ENCODE assay signal across 1 cellular context in the genomic region with DNA sequence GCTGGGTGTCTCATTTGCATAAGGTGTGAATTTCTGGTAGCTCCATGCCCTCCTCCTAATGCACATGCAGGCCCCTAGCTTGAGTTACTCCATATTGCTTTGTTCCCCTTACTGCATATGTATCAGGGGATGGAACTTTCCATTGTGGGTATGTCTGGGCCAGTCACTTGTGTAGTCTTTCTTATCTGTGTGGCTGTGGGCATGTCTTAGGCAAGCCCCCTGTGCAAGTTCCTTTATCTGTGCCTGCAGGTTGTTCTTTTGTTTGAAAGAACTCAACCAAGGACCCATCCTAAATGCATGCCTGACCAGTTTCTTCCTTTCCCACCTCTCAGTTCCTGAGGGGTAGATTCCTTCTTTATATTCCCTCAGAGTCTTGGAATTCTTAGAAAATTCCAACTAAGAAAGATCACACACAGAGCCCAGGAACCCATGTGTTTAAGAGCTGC.
TF ChIP-seq lines count a peak whose summit lies in the region.

No MANE protein-coding gene starts in this region.

TF ChIP-seq in K562, 482 proteins besides CTCF, POLR2A, EP300 and RAD21 (continued from another document and continues in another):
- TF ChIP-seq, protein P1, sequence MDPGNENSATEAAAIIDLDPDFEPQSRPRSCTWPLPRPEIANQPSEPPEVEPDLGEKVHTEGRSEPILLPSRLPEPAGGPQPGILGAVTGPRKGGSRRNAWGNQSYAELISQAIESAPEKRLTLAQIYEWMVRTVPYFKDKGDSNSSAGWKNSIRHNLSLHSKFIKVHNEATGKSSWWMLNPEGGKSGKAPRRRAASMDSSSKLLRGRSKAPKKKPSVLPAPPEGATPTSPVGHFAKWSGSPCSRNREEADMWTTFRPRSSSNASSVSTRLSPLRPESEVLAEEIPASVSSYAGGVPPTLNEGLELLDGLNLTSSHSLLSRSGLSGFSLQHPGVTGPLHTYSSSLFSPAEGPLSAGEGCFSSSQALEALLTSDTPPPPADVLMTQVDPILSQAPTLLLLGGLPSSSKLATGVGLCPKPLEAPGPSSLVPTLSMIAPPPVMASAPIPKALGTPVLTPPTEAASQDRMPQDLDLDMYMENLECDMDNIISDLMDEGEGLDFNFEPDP (CRISPR knock-in tag; IDR thresholded peaks at IDR 0.05): no peak
- TF ChIP-seq, protein P2, sequence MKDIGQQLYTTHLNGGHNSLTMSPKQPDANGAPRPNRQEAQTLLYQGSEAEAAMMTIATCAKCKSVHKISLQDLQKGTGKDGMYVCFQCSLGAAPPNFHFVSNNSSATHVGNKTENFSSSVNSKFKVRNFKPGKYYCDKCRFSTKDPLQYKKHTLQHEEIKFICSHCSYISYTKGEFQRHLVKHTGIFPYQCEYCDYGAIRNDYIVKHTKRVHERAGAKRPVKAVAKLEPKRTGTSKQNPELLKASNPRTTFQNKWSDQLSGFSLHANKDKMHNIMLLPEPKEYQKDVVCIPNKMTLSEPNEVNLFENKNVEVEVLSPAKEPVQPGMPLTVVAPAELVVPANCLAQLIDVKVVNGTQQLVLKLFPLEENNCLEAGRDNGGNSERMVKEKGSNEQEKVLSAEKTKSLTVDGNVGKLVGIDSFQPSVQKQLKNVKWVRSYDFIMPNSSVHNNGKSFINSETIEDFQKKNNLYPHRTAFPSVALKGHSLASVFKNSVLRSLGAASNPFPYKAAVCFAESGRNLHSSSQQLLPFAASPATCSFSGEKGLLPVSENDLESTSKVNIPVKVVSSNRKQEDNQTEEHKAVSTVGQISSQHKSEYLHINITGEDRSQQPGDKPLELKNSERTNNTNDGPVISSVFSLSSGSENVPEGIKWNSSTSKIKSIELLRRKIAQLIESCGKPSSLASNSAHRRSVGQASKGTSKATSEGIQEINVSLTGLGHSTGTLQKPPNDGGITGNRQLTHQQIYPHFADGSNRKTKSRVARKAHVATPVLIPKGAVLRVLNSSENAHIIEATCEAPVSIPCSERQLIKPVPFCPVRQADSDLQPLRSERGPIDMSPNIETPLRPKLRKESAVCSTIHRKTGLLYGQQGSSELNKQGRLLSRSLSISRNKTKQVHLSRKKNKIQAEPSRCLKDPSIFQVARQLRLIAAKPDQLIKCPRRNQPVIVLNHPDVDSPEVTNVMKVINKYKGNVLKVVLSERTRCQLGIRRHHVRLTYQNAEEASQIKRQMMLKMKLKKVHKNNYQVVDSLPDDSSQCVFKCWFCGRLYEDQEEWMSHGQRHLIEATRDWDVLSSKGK (CRISPR knock-in tag; IDR thresholded peaks at IDR 0.05): no peak
- TF ChIP-seq, protein P3, sequence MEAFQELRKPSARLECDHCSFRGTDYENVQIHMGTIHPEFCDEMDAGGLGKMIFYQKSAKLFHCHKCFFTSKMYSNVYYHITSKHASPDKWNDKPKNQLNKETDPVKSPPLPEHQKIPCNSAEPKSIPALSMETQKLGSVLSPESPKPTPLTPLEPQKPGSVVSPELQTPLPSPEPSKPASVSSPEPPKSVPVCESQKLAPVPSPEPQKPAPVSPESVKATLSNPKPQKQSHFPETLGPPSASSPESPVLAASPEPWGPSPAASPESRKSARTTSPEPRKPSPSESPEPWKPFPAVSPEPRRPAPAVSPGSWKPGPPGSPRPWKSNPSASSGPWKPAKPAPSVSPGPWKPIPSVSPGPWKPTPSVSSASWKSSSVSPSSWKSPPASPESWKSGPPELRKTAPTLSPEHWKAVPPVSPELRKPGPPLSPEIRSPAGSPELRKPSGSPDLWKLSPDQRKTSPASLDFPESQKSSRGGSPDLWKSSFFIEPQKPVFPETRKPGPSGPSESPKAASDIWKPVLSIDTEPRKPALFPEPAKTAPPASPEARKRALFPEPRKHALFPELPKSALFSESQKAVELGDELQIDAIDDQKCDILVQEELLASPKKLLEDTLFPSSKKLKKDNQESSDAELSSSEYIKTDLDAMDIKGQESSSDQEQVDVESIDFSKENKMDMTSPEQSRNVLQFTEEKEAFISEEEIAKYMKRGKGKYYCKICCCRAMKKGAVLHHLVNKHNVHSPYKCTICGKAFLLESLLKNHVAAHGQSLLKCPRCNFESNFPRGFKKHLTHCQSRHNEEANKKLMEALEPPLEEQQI (IDR thresholded peaks at IDR 0.05): no peak
- TF ChIP-seq CCNT2 (IDR thresholded peaks at IDR 0.05; ENCODE audit: borderline replicate concordance, extremely low read depth, insufficient read length, low read depth, low read length) (no peak), TGIF2 (CRISPR knock-in tag; IDR thresholded peaks at IDR 0.05) (no peak), ZNF263 (CRISPR knock-in tag; IDR thresholded peaks at IDR 0.05; ENCODE audit: borderline replicate concordance) (no peak), MAZ (CRISPR knock-in tag; conservative IDR thresholded peaks at IDR 0.05 in 1 of 2, IDR thresholded peaks at IDR 0.05 in 1 of 2) (peak in 1 of 2 experiments; percentile 58; a peak in 2 of 4 replicates), RFX7 (CRISPR knock-in tag; IDR thresholded peaks at IDR 0.05) (no peak), KLF16 (IDR thresholded peaks at IDR 0.05) (no peak), NFYB (IDR thresholded peaks at IDR 0.05; ENCODE audit: extremely low read depth, insufficient read length) (no peak), CREB1 (IDR thresholded peaks at IDR 0.05) (no peak), CREB1 (CRISPR knock-in tag; IDR thresholded peaks at IDR 0.05) (no peak), ZNF408 (CRISPR knock-in tag; IDR thresholded peaks at IDR 0.05; ENCODE audit: low read depth) (no peak), CEBPG (CRISPR knock-in tag; IDR thresholded peaks at IDR 0.05) (no peak), CEBPG (tag; conservative IDR thresholded peaks at IDR 0.05 in 1 of 2, IDR thresholded peaks at IDR 0.05 in 1 of 2) (no peak), NR4A1 (CRISPR knock-in tag; IDR thresholded peaks at IDR 0.05) (no peak), NR4A1 (tag; IDR thresholded peaks at IDR 0.05) (peak; percentile 97), ZKSCAN8 (CRISPR knock-in tag; IDR thresholded peaks at IDR 0.05) (no peak), NCOA2 (IDR thresholded peaks at IDR 0.05; ENCODE audit: partially characterized antibody in 2 of 2) (no peak), ATF7 (IDR thresholded peaks at IDR 0.05) (no peak), ZNF551 (CRISPR knock-in tag; IDR thresholded peaks at IDR 0.05) (no peak), ZNF121 (CRISPR knock-in tag; conservative IDR thresholded peaks at IDR 0.05) (no peak), LCOR (CRISPR knock-in tag; IDR thresholded peaks at IDR 0.05) (no peak), YBX1 (IDR thresholded peaks at IDR 0.05) (no peak), ZNF586 (CRISPR knock-in tag; conservative IDR thresholded peaks at IDR 0.05) (no peak), BRD9 (IDR thresholded peaks at IDR 0.05; ENCODE audit: low read depth, partially characterized antibody) (no peak), ETS2 (tag; IDR thresholded peaks at IDR 0.05; ENCODE audit: borderline replicate concordance, poor library complexity, severe bottlenecking) (no peak), SIN3B (IDR thresholded peaks at IDR 0.05; ENCODE audit: low read depth) (no peak), SRSF7 (optimal IDR thresholded peaks at IDR 0.05; ENCODE audit: low read depth, low read length) (no peak), RBM15 (IDR thresholded peaks at IDR 0.05; ENCODE audit: insufficient read depth, low read length) (no peak)
- TF ChIP-seq, protein P4, sequence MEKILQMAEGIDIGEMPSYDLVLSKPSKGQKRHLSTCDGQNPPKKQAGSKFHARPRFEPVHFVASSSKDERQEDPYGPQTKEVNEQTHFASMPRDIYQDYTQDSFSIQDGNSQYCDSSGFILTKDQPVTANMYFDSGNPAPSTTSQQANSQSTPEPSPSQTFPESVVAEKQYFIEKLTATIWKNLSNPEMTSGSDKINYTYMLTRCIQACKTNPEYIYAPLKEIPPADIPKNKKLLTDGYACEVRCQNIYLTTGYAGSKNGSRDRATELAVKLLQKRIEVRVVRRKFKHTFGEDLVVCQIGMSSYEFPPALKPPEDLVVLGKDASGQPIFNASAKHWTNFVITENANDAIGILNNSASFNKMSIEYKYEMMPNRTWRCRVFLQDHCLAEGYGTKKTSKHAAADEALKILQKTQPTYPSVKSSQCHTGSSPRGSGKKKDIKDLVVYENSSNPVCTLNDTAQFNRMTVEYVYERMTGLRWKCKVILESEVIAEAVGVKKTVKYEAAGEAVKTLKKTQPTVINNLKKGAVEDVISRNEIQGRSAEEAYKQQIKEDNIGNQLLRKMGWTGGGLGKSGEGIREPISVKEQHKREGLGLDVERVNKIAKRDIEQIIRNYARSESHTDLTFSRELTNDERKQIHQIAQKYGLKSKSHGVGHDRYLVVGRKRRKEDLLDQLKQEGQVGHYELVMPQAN (IDR thresholded peaks at IDR 0.05; ENCODE audit: borderline replicate concordance): no peak
- TF ChIP-seq, protein P5, sequence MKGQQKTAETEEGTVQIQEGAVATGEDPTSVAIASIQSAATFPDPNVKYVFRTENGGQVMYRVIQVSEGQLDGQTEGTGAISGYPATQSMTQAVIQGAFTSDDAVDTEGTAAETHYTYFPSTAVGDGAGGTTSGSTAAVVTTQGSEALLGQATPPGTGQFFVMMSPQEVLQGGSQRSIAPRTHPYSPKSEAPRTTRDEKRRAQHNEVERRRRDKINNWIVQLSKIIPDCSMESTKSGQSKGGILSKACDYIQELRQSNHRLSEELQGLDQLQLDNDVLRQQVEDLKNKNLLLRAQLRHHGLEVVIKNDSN (CRISPR knock-in tag; IDR thresholded peaks at IDR 0.05): no peak
- TF ChIP-seq, protein P6, sequence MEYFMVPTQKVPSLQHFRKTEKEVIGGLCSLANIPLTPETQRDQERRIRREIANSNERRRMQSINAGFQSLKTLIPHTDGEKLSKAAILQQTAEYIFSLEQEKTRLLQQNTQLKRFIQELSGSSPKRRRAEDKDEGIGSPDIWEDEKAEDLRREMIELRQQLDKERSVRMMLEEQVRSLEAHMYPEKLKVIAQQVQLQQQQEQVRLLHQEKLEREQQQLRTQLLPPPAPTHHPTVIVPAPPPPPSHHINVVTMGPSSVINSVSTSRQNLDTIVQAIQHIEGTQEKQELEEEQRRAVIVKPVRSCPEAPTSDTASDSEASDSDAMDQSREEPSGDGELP (CRISPR knock-in tag; IDR thresholded peaks at IDR 0.05; ENCODE audit: borderline replicate concordance): no peak
- TF ChIP-seq, protein P7, sequence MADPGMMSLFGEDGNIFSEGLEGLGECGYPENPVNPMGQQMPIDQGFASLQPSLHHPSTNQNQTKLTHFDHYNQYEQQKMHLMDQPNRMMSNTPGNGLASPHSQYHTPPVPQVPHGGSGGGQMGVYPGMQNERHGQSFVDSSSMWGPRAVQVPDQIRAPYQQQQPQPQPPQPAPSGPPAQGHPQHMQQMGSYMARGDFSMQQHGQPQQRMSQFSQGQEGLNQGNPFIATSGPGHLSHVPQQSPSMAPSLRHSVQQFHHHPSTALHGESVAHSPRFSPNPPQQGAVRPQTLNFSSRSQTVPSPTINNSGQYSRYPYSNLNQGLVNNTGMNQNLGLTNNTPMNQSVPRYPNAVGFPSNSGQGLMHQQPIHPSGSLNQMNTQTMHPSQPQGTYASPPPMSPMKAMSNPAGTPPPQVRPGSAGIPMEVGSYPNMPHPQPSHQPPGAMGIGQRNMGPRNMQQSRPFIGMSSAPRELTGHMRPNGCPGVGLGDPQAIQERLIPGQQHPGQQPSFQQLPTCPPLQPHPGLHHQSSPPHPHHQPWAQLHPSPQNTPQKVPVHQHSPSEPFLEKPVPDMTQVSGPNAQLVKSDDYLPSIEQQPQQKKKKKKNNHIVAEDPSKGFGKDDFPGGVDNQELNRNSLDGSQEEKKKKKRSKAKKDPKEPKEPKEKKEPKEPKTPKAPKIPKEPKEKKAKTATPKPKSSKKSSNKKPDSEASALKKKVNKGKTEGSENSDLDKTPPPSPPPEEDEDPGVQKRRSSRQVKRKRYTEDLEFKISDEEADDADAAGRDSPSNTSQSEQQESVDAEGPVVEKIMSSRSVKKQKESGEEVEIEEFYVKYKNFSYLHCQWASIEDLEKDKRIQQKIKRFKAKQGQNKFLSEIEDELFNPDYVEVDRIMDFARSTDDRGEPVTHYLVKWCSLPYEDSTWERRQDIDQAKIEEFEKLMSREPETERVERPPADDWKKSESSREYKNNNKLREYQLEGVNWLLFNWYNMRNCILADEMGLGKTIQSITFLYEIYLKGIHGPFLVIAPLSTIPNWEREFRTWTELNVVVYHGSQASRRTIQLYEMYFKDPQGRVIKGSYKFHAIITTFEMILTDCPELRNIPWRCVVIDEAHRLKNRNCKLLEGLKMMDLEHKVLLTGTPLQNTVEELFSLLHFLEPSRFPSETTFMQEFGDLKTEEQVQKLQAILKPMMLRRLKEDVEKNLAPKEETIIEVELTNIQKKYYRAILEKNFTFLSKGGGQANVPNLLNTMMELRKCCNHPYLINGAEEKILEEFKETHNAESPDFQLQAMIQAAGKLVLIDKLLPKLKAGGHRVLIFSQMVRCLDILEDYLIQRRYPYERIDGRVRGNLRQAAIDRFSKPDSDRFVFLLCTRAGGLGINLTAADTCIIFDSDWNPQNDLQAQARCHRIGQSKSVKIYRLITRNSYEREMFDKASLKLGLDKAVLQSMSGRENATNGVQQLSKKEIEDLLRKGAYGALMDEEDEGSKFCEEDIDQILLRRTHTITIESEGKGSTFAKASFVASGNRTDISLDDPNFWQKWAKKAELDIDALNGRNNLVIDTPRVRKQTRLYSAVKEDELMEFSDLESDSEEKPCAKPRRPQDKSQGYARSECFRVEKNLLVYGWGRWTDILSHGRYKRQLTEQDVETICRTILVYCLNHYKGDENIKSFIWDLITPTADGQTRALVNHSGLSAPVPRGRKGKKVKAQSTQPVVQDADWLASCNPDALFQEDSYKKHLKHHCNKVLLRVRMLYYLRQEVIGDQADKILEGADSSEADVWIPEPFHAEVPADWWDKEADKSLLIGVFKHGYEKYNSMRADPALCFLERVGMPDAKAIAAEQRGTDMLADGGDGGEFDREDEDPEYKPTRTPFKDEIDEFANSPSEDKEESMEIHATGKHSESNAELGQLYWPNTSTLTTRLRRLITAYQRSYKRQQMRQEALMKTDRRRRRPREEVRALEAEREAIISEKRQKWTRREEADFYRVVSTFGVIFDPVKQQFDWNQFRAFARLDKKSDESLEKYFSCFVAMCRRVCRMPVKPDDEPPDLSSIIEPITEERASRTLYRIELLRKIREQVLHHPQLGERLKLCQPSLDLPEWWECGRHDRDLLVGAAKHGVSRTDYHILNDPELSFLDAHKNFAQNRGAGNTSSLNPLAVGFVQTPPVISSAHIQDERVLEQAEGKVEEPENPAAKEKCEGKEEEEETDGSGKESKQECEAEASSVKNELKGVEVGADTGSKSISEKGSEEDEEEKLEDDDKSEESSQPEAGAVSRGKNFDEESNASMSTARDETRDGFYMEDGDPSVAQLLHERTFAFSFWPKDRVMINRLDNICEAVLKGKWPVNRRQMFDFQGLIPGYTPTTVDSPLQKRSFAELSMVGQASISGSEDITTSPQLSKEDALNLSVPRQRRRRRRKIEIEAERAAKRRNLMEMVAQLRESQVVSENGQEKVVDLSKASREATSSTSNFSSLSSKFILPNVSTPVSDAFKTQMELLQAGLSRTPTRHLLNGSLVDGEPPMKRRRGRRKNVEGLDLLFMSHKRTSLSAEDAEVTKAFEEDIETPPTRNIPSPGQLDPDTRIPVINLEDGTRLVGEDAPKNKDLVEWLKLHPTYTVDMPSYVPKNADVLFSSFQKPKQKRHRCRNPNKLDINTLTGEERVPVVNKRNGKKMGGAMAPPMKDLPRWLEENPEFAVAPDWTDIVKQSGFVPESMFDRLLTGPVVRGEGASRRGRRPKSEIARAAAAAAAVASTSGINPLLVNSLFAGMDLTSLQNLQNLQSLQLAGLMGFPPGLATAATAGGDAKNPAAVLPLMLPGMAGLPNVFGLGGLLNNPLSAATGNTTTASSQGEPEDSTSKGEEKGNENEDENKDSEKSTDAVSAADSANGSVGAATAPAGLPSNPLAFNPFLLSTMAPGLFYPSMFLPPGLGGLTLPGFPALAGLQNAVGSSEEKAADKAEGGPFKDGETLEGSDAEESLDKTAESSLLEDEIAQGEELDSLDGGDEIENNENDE (IDR thresholded peaks at IDR 0.05; ENCODE audit: low read depth, low read length): no peak
